27 cellular contexts compared by ENCODE assay signal in the genomic region with DNA sequence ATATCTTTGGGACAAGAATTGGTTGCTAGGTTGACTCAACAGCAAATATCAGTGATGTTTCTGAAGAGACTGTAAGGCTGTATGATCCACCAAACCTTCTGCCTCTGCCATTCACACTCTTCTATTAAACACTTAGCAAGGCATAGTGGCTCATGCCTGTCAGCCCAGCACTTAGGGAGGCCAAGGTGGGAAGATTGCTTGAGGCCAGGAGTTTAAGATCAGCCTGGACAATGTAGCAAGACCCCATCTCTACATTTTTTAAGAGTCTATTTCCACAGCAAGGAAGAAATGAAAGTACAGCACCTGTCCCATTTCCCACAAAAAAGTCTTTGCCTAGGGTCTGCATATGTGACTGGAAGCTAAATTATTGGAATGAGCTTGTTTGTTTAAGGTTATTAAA. TPM values are rescaled to one million over a fixed set of nuclear protein-coding genes. Genes with fewer than 3 reads are reported as not detected.
DNase-seq lines count a peak whose midpoint lies in the region; ATAC-seq, FAIRE-seq and TF ChIP-seq lines count a peak whose summit lies in the region.
"Had no signal": no experiment of that assay in that cellular context is flagged by ENCODE, and none has a peak within 500 bp of the region (broad histone marks: within the 10 kb centered on the region; RNA-seq: fewer than 3 reads in every experiment).

No MANE protein-coding gene starts in this region.

- no peaks in the 10 kb centered on the region for H3K79me2 ChIP-seq in K562 (ENCODE audit: control insufficient read depth, insufficient read depth, low read length)

- no peak overlapping the region for H2AFZ ChIP-seq in K562 (ENCODE audit: low read depth, low read length)

- H3K4me1 ChIP-seq in HEK293 (ENCODE audit: control insufficient read depth, insufficient read depth, low read length) (peaks cover 5% of the 10 kb centered on the region; the same call in 1 of the 2 replicates), K562 (replicated peaks in 1 of 2; ENCODE audit: control insufficient read depth in 2 of 2, insufficient read depth in 2 of 2, low read length in 2 of 2) (peaks cover 0 to 8% of the 10 kb centered on the region in 2 experiments; a peak in 3 of 5 replicates)
- H3K4me1 ChIP-seq: BE2C had no signal

- POLR2A ChIA-PET in HEK293 (lab: Yijun Ruan, JAX) (no interaction called here), K562 (lab: Yijun Ruan, JAX) (interaction anchor here (0.8 to 1.2 kb wide), 2 partner anchors 10 to 15 kb away, joined by 3 to 4 read pairs; no protein-coding TSS in a partner anchor)

- H3K9ac ChIP-seq in K562 (ENCODE audit: insufficient read depth in 1 of 2, low read depth in 2 of 2, low read length in 2 of 2) = no peak overlapping the region
- H3K9ac ChIP-seq: BLaER1 had no signal

- CTCF ChIA-PET in HEK293 (lab: Yijun Ruan, JAX) = interaction anchor here (1.5 kb wide), 1 partner anchor 9 kb away, joined by 3 read pairs; no protein-coding TSS in a partner anchor
- CTCF ChIA-PET in K562 (lab: Yijun Ruan, JAX; ENCODE audit: low intra/inter-chr PET ratio) = no interaction called here

- TF ChIP-seq CTCF in HEK293 (tag by site-specific recombination; IDR thresholded peaks at IDR 0.05) = no peak
- no peak for TF ChIP-seq CTCF in K562 (IDR thresholded peaks at IDR 0.05 in 2 of 3, conservative IDR thresholded peaks at IDR 0.05 in 1 of 3; ENCODE audit: insufficient read depth in 2 of 3, low read depth in 1 of 3, low read length in 3 of 3)

- no peaks in the 10 kb centered on the region for H3K27me3 ChIP-seq in K562 (ENCODE audit: control insufficient read depth in 2 of 2, insufficient read depth in 2 of 2, low read length in 2 of 2)
- H3K27me3 ChIP-seq: BE2C, BLaER1 had no signal

- peaks cover 0 to 11% of the 10 kb centered on the region in 2 experiments; a peak in 2 of 3 replicates for H3K36me3 ChIP-seq in HEK293 (ENCODE audit: control insufficient read depth in 2 of 2, insufficient read depth in 1 of 2, low read length in 2 of 2)
- H3K36me3 ChIP-seq in K562 (ENCODE audit: control insufficient read depth, insufficient read depth, low read length) = no peaks in the 10 kb centered on the region; the same call in 2 of the 3 replicates
- H3K36me3 ChIP-seq: BE2C, BLaER1 had no signal

- no peak for TF ChIP-seq EP300 in K562 (IDR thresholded peaks at IDR 0.05; ENCODE audit: low read length)

- BruUV-seq in K562 (replicated peaks; lab: Mats Ljungman, UMichigan) = no TSS peak

- H3K27ac ChIP-seq in HEK293 (ENCODE audit: extremely low read depth, low read depth, low read length) = no peak overlapping the region
- no peak overlapping the region for H3K27ac ChIP-seq in K562 (ENCODE audit: extremely low read depth, low read depth, low read length)
- H3K27ac ChIP-seq: BLaER1 had no signal

- no peak for ATAC-seq in K562
- ATAC-seq in HG03135 (IDR thresholded peaks at IDR 0.05; ENCODE audit: unreplicated experiment) = no peak
- ATAC-seq in HG02798 (IDR thresholded peaks at IDR 0.05; ENCODE audit: poor library complexity, unreplicated experiment) = no peak
- ATAC-seq: GM12878 had no signal

- TF ChIP-seq RAD21 in K562 (CRISPR knock-in tag; conservative IDR thresholded peaks at IDR 0.05 in 1 of 2, IDR thresholded peaks at IDR 0.05 in 1 of 2) = no peak

- H3K4me3 ChIP-seq in HEK293 (ENCODE audit: low read depth, low read length) (no peak overlapping the region), K562 (no peak overlapping the region)
- H3K4me3 ChIP-seq: BLaER1, GM12878 had no signal

- H4K20me1 ChIP-seq in K562 (replicated peaks; ENCODE audit: control insufficient read depth, insufficient read depth, low read length) = no peaks in the 10 kb centered on the region
- H4K20me1 ChIP-seq: BLaER1 had no signal

- H3K4me2 ChIP-seq in K562 (ENCODE audit: insufficient read depth, low read length) = no peak overlapping the region
- H3K4me2 ChIP-seq: BLaER1 had no signal

- intact Hi-C loops in K562 (cut with micrococcal nuclease) = no loop called here

- TF ChIP-seq POLR2A in K562 (conservative IDR thresholded peaks at IDR 0.05) = no peak

- DNase-seq in HTR-8/SVneo (ENCODE audit: insufficient read length, low spot score) = no peak
- DNase-seq in K562 (ENCODE audit: extremely low read depth in 1 of 4, low spot score in 3 of 4) = no peak
- no peak for DNase-seq in urothelium cell line (ENCODE audit: low spot score)
- DNase-seq in NCI-H1694 (lab: John Stamatoyannopoulos, UW) = no peak
- DNase-seq: 8988T; ACHN; BE2C; C1 segment of cervical spinal cord; CD4-positive, alpha-beta memory T cell; CD4-positive, CD25-positive, alpha-beta regulatory T cell; CD8-positive, alpha-beta memory T cell; COR-L47; DMS 273 treated with DMSO at 0.1 percent for 48 hours; DMS153; DMS53; DMS79; DND-41; EL; GDM1 had no signal

- H3K9me3 ChIP-seq in HEK293 (ENCODE audit: control insufficient read depth, insufficient read depth, low read depth, low read length) (no peaks in the 10 kb centered on the region), K562 (replicated peaks; ENCODE audit: control insufficient read depth, insufficient read depth, low read depth, low read length) (no peaks in the 10 kb centered on the region)
- H3K9me3 ChIP-seq: BE2C, BLaER1 had no signal

- FAIRE-seq in HTR-8/SVneo (lab: Jason Lieb, UNC) (peak; percentile 89), K562 (lab: Jason Lieb, UNC) (no peak), urothelium cell line (lab: Jason Lieb, UNC) (peak; percentile 70)
- FAIRE-seq: A204.1, GM12878, GM12892, GM18507 had no signal

- H3K9me1 ChIP-seq in K562 (ENCODE audit: control insufficient read depth, insufficient read depth, low read length) = no peaks in the 10 kb centered on the region

- in situ Hi-C loops in K562 (cut with MboI) = no loop called here

TF ChIP-seq in HEK293, 187 proteins besides CTCF, POLR2A, EP300 and RAD21 (continues in another document):
- 0 out of 2 replicates have a peak, but pooled peaks have one; percentile 37 for TF ChIP-seq ZNF121 (tag by site-specific recombination; IDR thresholded peaks at IDR 0.05)

TF ChIP-seq in K562, 482 proteins besides CTCF, POLR2A, EP300 and RAD21:
- TF ChIP-seq ZSCAN29 (IDR thresholded peaks at IDR 0.05) = no peak
- peak; percentile 57; the same call in 1 of the 2 replicates for TF ChIP-seq ZNF121 (CRISPR knock-in tag; conservative IDR thresholded peaks at IDR 0.05)

RNA-seq across cellular contexts. Expression of a gene that starts 7.8 kb away (rescaled TPM):
- 22.1 and 29.4 TPM in 2 replicates for total RNA-seq in K562 (2011; cell fraction: chromatin; rRNA removed; ENCODE audit: low replicate concordance)
- 20.8 and 24.9 TPM in 2 replicates for total RNA-seq in K562 (2011; cell fraction: nucleolus; rRNA removed)
- 25.6 and 31.2 TPM in 2 replicates for total RNA-seq in K562 (2011; cell fraction: nucleoplasm; rRNA removed)
- total RNA-seq in K562 (2014; rRNA removed) (13.9 and 15.5 TPM in 2 replicates), K562 (2014; rRNA removed; fragmentation: Illumina TruSeq; extraction: Trizol) (17.8 and 19.7 TPM in 2 replicates), K562 (2015; rRNA removed; fragmentation: Illumina TruSeq; extraction: Trizol) (5.8 and 6.2 TPM in 2 replicates), K562 (2021) (12.5 and 13.1 TPM in 2 replicates)
- polyA plus RNA-seq in K562 (2011; rRNA removed) (75.0 and 107 TPM in 2 replicates), K562 (2014; fragmentation: Illumina TruSeq; extraction: Trizol) (20.3 and 21.9 TPM in 2 replicates), K562 (2014; fragmentation: Nextera tagmentation; extraction: Ambion mirVana) (10 to 100 TPM; 23.2 to 26.7 TPM), K562 (2014; rRNA removed) (11.7 and 13.4 TPM in 2 replicates)
- polyA plus RNA-seq in K562 (2011; cell fraction: cytosol; rRNA removed) = 64.8 and 102 TPM in 2 replicates
- 27.6 and 70.1 TPM in 2 replicates for polyA plus RNA-seq in K562 (2011; cell fraction: nucleus; rRNA removed)
- 19.8 and 63.2 TPM in 2 replicates for polyA plus RNA-seq in K562 (2012)
- 63.5 and 97.5 TPM in 2 replicates for polyA minus RNA-seq in K562 (2011; rRNA and poly(A)+ RNA removed)
- polyA minus RNA-seq in K562 (2011; cell fraction: cytosol; rRNA and poly(A)+ RNA removed) = 36.9 and 46.0 TPM in 2 replicates
- 10.5 and 31.0 TPM in 2 replicates for polyA minus RNA-seq in K562 (2011; cell fraction: nucleus; rRNA and poly(A)+ RNA removed)

RNA-seq across cellular contexts. Expression of a gene that starts 27.5 kb away (rescaled TPM):
- 34.6 and 42.7 TPM in 2 replicates for total RNA-seq in K562 (2011; cell fraction: chromatin; rRNA removed; ENCODE audit: low replicate concordance)
- 39.7 and 40.9 TPM in 2 replicates for total RNA-seq in K562 (2011; cell fraction: nucleolus; rRNA removed)
- total RNA-seq in K562 (2011; cell fraction: nucleoplasm; rRNA removed) = 44.7 and 64.3 TPM in 2 replicates
- total RNA-seq in K562 (2014; rRNA removed) (21.1 and 33.9 TPM in 2 replicates), K562 (2014; rRNA removed; fragmentation: Illumina TruSeq; extraction: Trizol) (24.7 and 25.8 TPM in 2 replicates), K562 (2015; rRNA removed; fragmentation: Illumina TruSeq; extraction: Trizol) (20.9 and 22.1 TPM in 2 replicates), K562 (2021) (24.6 and 25.1 TPM in 2 replicates)
- polyA plus RNA-seq in K562 (2011; rRNA removed) (48.1 and 53.4 TPM in 2 replicates), K562 (2014; fragmentation: Illumina TruSeq; extraction: Trizol) (23.3 and 26.6 TPM in 2 replicates), K562 (2014; fragmentation: Nextera tagmentation; extraction: Ambion mirVana) (10 to 100 TPM; 23.6 to 30.6 TPM), K562 (2014; rRNA removed) (38.0 and 56.9 TPM in 2 replicates)
- polyA plus RNA-seq in K562 (2011; cell fraction: cytosol; rRNA removed) = 45.7 and 51.0 TPM in 2 replicates
- 104 and 138 TPM in 2 replicates for polyA plus RNA-seq in K562 (2011; cell fraction: nucleus; rRNA removed)
- polyA plus RNA-seq in K562 (2012) = 19.2 and 29.0 TPM in 2 replicates
- 26.3 and 29.4 TPM in 2 replicates for polyA minus RNA-seq in K562 (2011; rRNA and poly(A)+ RNA removed)
- 14.8 and 17.8 TPM in 2 replicates for polyA minus RNA-seq in K562 (2011; cell fraction: cytosol; rRNA and poly(A)+ RNA removed)
- polyA minus RNA-seq in K562 (2011; cell fraction: nucleus; rRNA and poly(A)+ RNA removed) = 12.9 and 15.8 TPM in 2 replicates

RNA-seq across cellular contexts. Expression of a gene that starts 46.9 kb away (rescaled TPM):
- 25.9 and 27.2 TPM in 2 replicates for total RNA-seq in K562 (2011; cell fraction: chromatin; rRNA removed; ENCODE audit: low replicate concordance)
- 12.0 and 12.2 TPM in 2 replicates for total RNA-seq in K562 (2011; cell fraction: nucleolus; rRNA removed)
- total RNA-seq in K562 (2011; cell fraction: nucleoplasm; rRNA removed) = 19.9 and 28.7 TPM in 2 replicates
- 32.8 and 34.6 TPM in 2 replicates for total RNA-seq in K562 (2014; rRNA removed)
- total RNA-seq in K562 (2014; rRNA removed; fragmentation: Illumina TruSeq; extraction: Trizol) = 54.0 and 62.1 TPM in 2 replicates
- total RNA-seq in K562 (2015; rRNA removed; fragmentation: Illumina TruSeq; extraction: Trizol) = 54.3 and 60.0 TPM in 2 replicates
- total RNA-seq in K562 (2021) = 69.1 and 70.7 TPM in 2 replicates
- 64.3 and 69.8 TPM in 2 replicates for polyA plus RNA-seq in K562 (2011; rRNA removed)
- 17.7 and 26.3 TPM in 2 replicates for polyA plus RNA-seq in K562 (2011; cell fraction: cytosol; rRNA removed)
- polyA plus RNA-seq in K562 (2011; cell fraction: nucleus; rRNA removed) = 19.2 and 24.4 TPM in 2 replicates
- 42.1 and 56.5 TPM in 2 replicates for polyA plus RNA-seq in K562 (2012)
- polyA plus RNA-seq in K562 (2014; fragmentation: Illumina TruSeq; extraction: Trizol) = 46.3 and 50.1 TPM in 2 replicates
- polyA plus RNA-seq in K562 (2014; fragmentation: Nextera tagmentation; extraction: Ambion mirVana) = 1 to 10 TPM; 7.8 to 8.5 TPM
- 34.1 and 39.2 TPM in 2 replicates for polyA plus RNA-seq in K562 (2014; rRNA removed)
- polyA minus RNA-seq in K562 (2011; rRNA and poly(A)+ RNA removed) = 49.5 and 51.2 TPM in 2 replicates
- polyA minus RNA-seq in K562 (2011; cell fraction: cytosol; rRNA and poly(A)+ RNA removed) = 23.7 and 30.0 TPM in 2 replicates
- polyA minus RNA-seq in K562 (2011; cell fraction: nucleus; rRNA and poly(A)+ RNA removed) = 11.0 and 18.7 TPM in 2 replicates
